ENCODE assay signal across 9 cellular contexts in the genomic region with DNA sequence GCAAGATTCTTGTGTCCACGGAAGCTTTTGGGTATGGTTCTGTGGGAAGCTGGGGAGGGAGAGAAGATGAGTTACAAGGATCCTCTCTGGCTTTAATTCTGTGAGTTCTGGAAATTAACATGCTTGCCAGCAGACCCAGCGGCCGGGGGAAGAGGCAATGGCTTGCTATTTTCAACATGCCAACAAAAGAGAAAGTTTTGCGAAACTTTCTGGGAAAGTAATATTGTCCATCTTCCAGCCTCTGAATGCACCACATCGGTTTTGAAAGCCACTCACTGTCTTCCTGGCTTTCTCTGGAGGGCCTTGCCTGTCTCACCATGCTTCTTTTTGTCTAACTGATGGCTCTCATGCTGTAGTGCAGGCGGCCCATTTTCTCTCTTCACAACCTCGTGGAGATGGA.
"Had no signal": no experiment of that assay in that cellular context is flagged by ENCODE, and none has a peak within 500 bp of the region (broad histone marks: within the 10 kb centered on the region; RNA-seq: fewer than 3 reads in every experiment).

No MANE protein-coding gene starts in this region.

- H2AFZ ChIP-seq: GM23338 had no signal

- H3K27ac Mint-ChIP-seq: GM23338, HFFc6, IgD-negative memory B cell had no signal

- H3K36me3 ChIP-seq: HAP-1 had no signal

- H3K36me3 Mint-ChIP-seq: IgD-negative memory B cell had no signal

- H3K9me3 Mint-ChIP-seq: GM23338, HFFc6 had no signal

- FAIRE-seq: HepG2 had no signal

- H3K27ac ChIP-seq: HL-60 had no signal

- H3K4me1 ChIP-seq: HAP-1 had no signal

- H3K4me2 ChIP-seq: GM23338 had no signal

- DNase-seq: H7, HFFc6, KG1 had no signal

- H3K4me3 Mint-ChIP-seq: GM23338, HFFc6, IgD-negative memory B cell had no signal

- H3K4me3 ChIP-seq: GM23338, HAP-1 had no signal

- ATAC-seq: HCT116, HepG2 had no signal

- H3K9me3 ChIP-seq: HAP-1 had no signal
